In genomic region chr4:167168611-167169010, GRCh38 we compare ENCODE assay signal across 16 cellular contexts.
DNase-seq lines count a peak whose midpoint lies in the region; TF ChIP-seq lines count a peak whose summit lies in the region.
"Had no signal": no experiment of that assay in that cellular context is flagged by ENCODE, and none has a peak within 500 bp of the region (broad histone marks: within the 10 kb centered on the region; RNA-seq: fewer than 3 reads in every experiment).

No MANE protein-coding gene starts in this region.

- H3K27me3 Mint-ChIP-seq in Calu3 (ENCODE audit: unreplicated experiment), result no peaks in the 10 kb centered on the region
- H3K27me3 Mint-ChIP-seq: CD4-positive, CD25-positive, alpha-beta regulatory T cell; CD8-positive, alpha-beta memory T cell had no signal

- no peak overlapping the region for H3K4me3 Mint-ChIP-seq in Calu3 (ENCODE audit: low read depth, unreplicated experiment)
- H3K4me3 Mint-ChIP-seq: CD8-positive, alpha-beta memory T cell; H9 had no signal

- H3K27ac ChIP-seq in caudate nucleus (ENCODE audit: low read depth, low read length), result peak overlapping the region; percentile 78
- peak overlapping the region; percentile 64 for H3K27ac ChIP-seq in layer of hippocampus (ENCODE audit: low read depth, low read length)
- H3K27ac ChIP-seq in substantia nigra (ENCODE audit: low read depth, low read length, poor library complexity, severe bottlenecking), result peak overlapping the region; percentile 87

- H3K4me1 Mint-ChIP-seq in Calu3 (ENCODE audit: low read depth, unreplicated experiment), result no peaks in the 10 kb centered on the region
- H3K4me1 Mint-ChIP-seq: CD4-positive, CD25-positive, alpha-beta regulatory T cell; CD8-positive, alpha-beta memory T cell had no signal

- intact Hi-C loops in Calu3 (cut with micrococcal nuclease; ENCODE audit: unreplicated experiment), result no loop called here

- no peak for TF ChIP-seq CTCF in Calu3 (IDR thresholded peaks at IDR 0.05; ENCODE audit: unreplicated experiment)

- no peaks in the 10 kb centered on the region for H3K9me3 Mint-ChIP-seq in Calu3 (ENCODE audit: low read depth, unreplicated experiment)
- H3K9me3 Mint-ChIP-seq: H9 had no signal

- CTCF ChIA-PET in Calu3 (lab: Charles Lee), result no interaction called here

- H3K27me3 ChIP-seq in layer of hippocampus (ENCODE audit: control insufficient read depth, insufficient read depth, low read length), result no peaks in the 10 kb centered on the region
- H3K27me3 ChIP-seq: BE2C had no signal

- H3K27ac Mint-ChIP-seq in Calu3 (ENCODE audit: unreplicated experiment), result no peak overlapping the region
- H3K27ac Mint-ChIP-seq: CD4-positive, CD25-positive, alpha-beta regulatory T cell; CD8-positive, alpha-beta memory T cell; H9 had no signal

- BruUV-seq in Calu3 (replicated peaks; lab: Mats Ljungman, UMichigan), result no TSS peak

- no peaks in the 10 kb centered on the region for H3K36me3 Mint-ChIP-seq in Calu3 (ENCODE audit: insufficient read depth, unreplicated experiment)
- H3K36me3 Mint-ChIP-seq: CD4-positive, CD25-positive, alpha-beta regulatory T cell; CD8-positive, alpha-beta memory T cell had no signal

- DNase-seq in Ammon's horn (ENCODE audit: low spot score) (peak; percentile 40), caudate nucleus (lab: John Stamatoyannopoulos, UW) (peak in 13 of 61 donors; percentile 0 to 33 (median 7)), substantia nigra (lab: John Stamatoyannopoulos, UW) (peak in 17 of 49 donors; percentile 1 to 44 (median 10)), GM19238 (ENCODE audit: insufficient read length, low spot score) (no peak), DMS79 (lab: John Stamatoyannopoulos, UW) (no peak), Calu3 (no peak)
- DNase-seq: 8988T; BE2C; C1 segment of cervical spinal cord; CD4-positive, CD25-positive, alpha-beta regulatory T cell; CD8-positive, alpha-beta memory T cell; COR-L47; GDM1; H9; IMR-90 had no signal
